25 cellular contexts compared by ENCODE assay signal in genomic region chr9:88501086-88501485, GRCh38. TPM values are rescaled to one million over a fixed set of nuclear protein-coding genes. Genes with fewer than 3 reads are reported as not detected.
"Had no signal": no experiment of that assay in that cellular context is flagged by ENCODE, and none has a peak within 500 bp of the region (broad histone marks: within the 10 kb centered on the region; RNA-seq: fewer than 3 reads in every experiment).

No MANE protein-coding gene starts in this region.

- H3K4me3 Mint-ChIP-seq: IgD-negative memory B cell had no signal

- H3K4me1 Mint-ChIP-seq: IgD-negative memory B cell had no signal

- H3K27me3 ChIP-seq: SJSA1 had no signal

- H3K27ac ChIP-seq: HL-60, KMS-11, SJSA1, SK-N-MC had no signal

- H3K36me3 ChIP-seq: SJSA1 had no signal

- ATAC-seq: K562, Panc1, PC-3, Right ventricle myocardium inferior had no signal

- FAIRE-seq: HTR-8/SVneo, K562 had no signal

- DNase-seq: Kasumi-1, NCI-H1048, NCI-H1105, NCI-H1417, NCI-H1436 treated with DMSO at 0.1 percent for 48 hours, NCI-H1694, NCI-H187 treated with DMSO at 0.1 percent for 48 hours, NCI-H2029 treated with DMSO at 0.1 percent for 48 hours, NCI-H2107, NCI-H2227 treated with DMSO at 0.1 percent for 48 hours, NCI-H524, NCI-H526 treated with DMSO at 0.1 percent for 48 hours, NCI-H774, PC-3, SHP77 treated with DMSO at 0.1 percent for 48 hours had no signal

- H3K36me3 Mint-ChIP-seq: IgD-negative memory B cell had no signal

- H3K4me1 ChIP-seq: SJSA1 had no signal

- H3K4me3 ChIP-seq: K562, SJSA1, SK-N-MC had no signal

- H3K9me3 ChIP-seq: SJSA1 had no signal

- H3K27ac Mint-ChIP-seq: IgD-negative memory B cell had no signal

- H3K9ac ChIP-seq: KMS-11 had no signal

RNA-seq across cellular contexts. Expression of gene NXNL2, which starts 33.9 kb away (rescaled TPM):
- total RNA-seq: K562, OCI-LY7, Right ventricle myocardium inferior had no signal
- polyA plus RNA-seq: IgD-negative memory B cell had no signal
